Comparison of ENCODE assay signal across 25 cellular contexts in the genomic region with DNA sequence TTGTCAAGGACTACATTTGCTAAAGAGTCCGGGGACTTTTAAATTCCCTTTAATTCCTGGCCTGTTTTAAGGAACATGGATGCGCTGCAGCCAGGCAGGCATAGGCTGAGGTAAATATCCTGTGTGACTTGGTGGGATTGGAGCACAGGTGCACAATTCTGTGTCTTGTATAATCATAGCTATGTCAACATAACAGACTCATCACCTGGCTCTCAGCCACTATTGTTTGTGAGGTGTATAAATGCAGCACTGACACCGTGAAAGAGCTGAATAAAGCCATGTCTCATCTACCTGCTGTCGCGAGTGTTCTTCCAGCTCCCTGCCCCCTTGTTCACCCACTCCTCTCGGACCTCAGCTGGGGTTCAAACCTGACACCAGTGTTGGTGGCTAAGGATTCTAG.
DNase-seq lines count a peak whose midpoint lies in the region; ATAC-seq and TF ChIP-seq lines count a peak whose summit lies in the region.
"Had no signal": no experiment of that assay in that cellular context is flagged by ENCODE, and none has a peak within 500 bp of the region (broad histone marks: within the 10 kb centered on the region; RNA-seq: fewer than 3 reads in every experiment).

No MANE protein-coding gene starts in this region.

- H3K27me3 ChIP-seq in RWPE2 (ENCODE audit: insufficient read depth, poor library complexity, severe bottlenecking) (no peaks in the 10 kb centered on the region), SK-N-SH (ENCODE audit: insufficient read depth) (no peaks in the 10 kb centered on the region)
- H3K27me3 ChIP-seq: hepatocyte, sigmoid colon, thyroid gland had no signal

- H3K4me1 ChIP-seq in RWPE2 (ENCODE audit: insufficient read depth, poor library complexity, severe bottlenecking) = no peaks in the 10 kb centered on the region
- peaks cover 0 to 2% of the 10 kb centered on the region in 2 experiments; a peak in 1 of 4 replicates for H3K4me1 ChIP-seq in SK-N-SH (ENCODE audit: control insufficient read depth in 1 of 2, insufficient read depth in 2 of 2, low read depth in 1 of 2, low read length in 1 of 2)
- H3K4me1 ChIP-seq: HAP-1, sigmoid colon, thyroid gland had no signal

- TF ChIP-seq EP300 in SK-N-SH (IDR thresholded peaks at IDR 0.05; ENCODE audit: borderline replicate concordance in 1 of 2, low read depth in 1 of 2, low read length in 1 of 2) = no peak

- ATAC-seq in RWPE2 (ENCODE audit: low read depth) = peak; percentile 79
- ATAC-seq in GM18520 (IDR thresholded peaks at IDR 0.05; ENCODE audit: unreplicated experiment) = no peak
- ATAC-seq: HepG2, natural killer cell had no signal

- no peak for TF ChIP-seq CTCF in RWPE2 (IDR thresholded peaks at IDR 0.05; ENCODE audit: poor library complexity, severe bottlenecking)
- TF ChIP-seq CTCF in SK-N-SH (IDR thresholded peaks at IDR 0.05) = no peak

- no peaks in the 10 kb centered on the region for H3F3A ChIP-seq in SK-N-SH (replicated peaks; ENCODE audit: insufficient read depth)

- no peaks in the 10 kb centered on the region for H3K9me3 ChIP-seq in RWPE2 (ENCODE audit: severe bottlenecking)
- no peaks in the 10 kb centered on the region for H3K9me3 ChIP-seq in SK-N-SH
- H3K9me3 ChIP-seq: HAP-1, sigmoid colon, thyroid gland had no signal

- DNase-seq in COLO668 (lab: John Stamatoyannopoulos, UW; ENCODE audit: unreplicated experiment) (peak; percentile 67), HT1080 (ENCODE audit: low read depth) (peak; percentile 41), NCI-H345 (lab: John Stamatoyannopoulos, UW) (peak; percentile 87), RWPE2 (ENCODE audit: low spot score) (no peak), SK-N-SH (no peak), cerebellum (ENCODE audit: low spot score) (no peak), HUDEP-2 (lab: John Stamatoyannopoulos, UW; ENCODE audit: unreplicated experiment in 76 of 76) (no peak)
- DNase-seq: activated B cell treated with CpG ODN at 0.5 μM for 24 hours; activated CD4-positive, alpha-beta T cell treated with anti-CD3 and anti-CD28 coated beads, Interleukin-2, amount 50 U/mL, for 1 hour; activated effector memory CD4-positive, alpha-beta T cell treated with anti-CD3 and anti-CD28 coated beads, Interleukin-2, amount 50 U/mL, for 16 hours; activated T-cell treated with anti-CD3 and anti-CD28 coated beads, Interleukin-2, amount 50 U/mL, for 24 hours; AML-193; CD4-positive, CD25-positive, alpha-beta regulatory T cell; natural killer cell; NCI-H2081 treated with DMSO at 0.1 percent for 48 hours; NCI-H524 treated with DMSO at 0.1 percent for 48 hours; sigmoid colon; stimulated activated CD4-positive, alpha-beta T cell treated with anti-CD3 and anti-CD28 coated beads, Interleukin-12 subunit alpha, Interleukin-12 subunit beta, amount 100 ng/mL, for 4 hours; stimulated activated CD4-positive, alpha-beta T cell treated with anti-CD3 and anti-CD28 coated beads, Interleukin-4, amount 100 ng/mL, for 1 hour; thyroid gland had no signal

- POLR2A ChIA-PET in SK-N-SH (lab: Yijun Ruan, JAX) = no interaction called here

- TF ChIP-seq RAD21 in SK-N-SH (IDR thresholded peaks at IDR 0.05; ENCODE audit: low read length) = no peak

- H3K9me2 ChIP-seq in SK-N-SH = no peaks in the 10 kb centered on the region

- H3K36me3 ChIP-seq in RWPE2 (ENCODE audit: low read depth) = no peaks in the 10 kb centered on the region
- H3K36me3 ChIP-seq in SK-N-SH (replicated peaks in 1 of 2; ENCODE audit: control insufficient read depth in 1 of 2, insufficient read depth in 2 of 2, low read length in 1 of 2) = no peaks in the 10 kb centered on the region
- H3K36me3 ChIP-seq: HAP-1, sigmoid colon, thyroid gland had no signal

- H3K9ac ChIP-seq in SK-N-SH = no peak overlapping the region

- H3K4me2 ChIP-seq in SK-N-SH = no peak overlapping the region
- H3K4me2 ChIP-seq: hepatocyte had no signal

- H4K20me1 ChIP-seq in SK-N-SH (ENCODE audit: insufficient read depth) = no peaks in the 10 kb centered on the region

- H3K79me2 ChIP-seq in SK-N-SH (ENCODE audit: insufficient read depth) = no peaks in the 10 kb centered on the region
- H3K79me2 ChIP-seq: hepatocyte had no signal

- H2AFZ ChIP-seq in SK-N-SH (ENCODE audit: low read depth) = no peak overlapping the region
- H2AFZ ChIP-seq: hepatocyte had no signal

- no peak overlapping the region for H3K4me3 ChIP-seq in RWPE2 (ENCODE audit: severe bottlenecking)
- H3K4me3 ChIP-seq in SK-N-SH (ENCODE audit: low read depth in 2 of 2, low read length in 1 of 2) = no peak overlapping the region
- H3K4me3 ChIP-seq: HAP-1, hepatocyte, lung, sigmoid colon, thyroid gland had no signal

- H3K27ac ChIP-seq in RWPE2 (ENCODE audit: poor library complexity, severe bottlenecking) (no peak overlapping the region), SK-N-SH (ENCODE audit: low read depth in 2 of 2, low read length in 1 of 2) (no peak overlapping the region)
- H3K27ac ChIP-seq: hepatocyte, sigmoid colon, thyroid gland had no signal

- WGBS in SK-N-SH (ENCODE audit: low lambda C conversion rate) = 87% methylated on average over 6 of the region's 6 CpGs

- CTCF ChIA-PET in SK-N-SH (lab: Yijun Ruan, JAX) = interaction anchor here (1.0 to 5.0 kb wide), 5 partner anchors 10 to 675 kb away, joined by 3 to 20 read pairs (median 3); no protein-coding TSS in a partner anchor

TF ChIP-seq in SK-N-SH, 30 proteins besides CTCF, POLR2A, EP300 and RAD21:
- TF ChIP-seq, protein P1, sequence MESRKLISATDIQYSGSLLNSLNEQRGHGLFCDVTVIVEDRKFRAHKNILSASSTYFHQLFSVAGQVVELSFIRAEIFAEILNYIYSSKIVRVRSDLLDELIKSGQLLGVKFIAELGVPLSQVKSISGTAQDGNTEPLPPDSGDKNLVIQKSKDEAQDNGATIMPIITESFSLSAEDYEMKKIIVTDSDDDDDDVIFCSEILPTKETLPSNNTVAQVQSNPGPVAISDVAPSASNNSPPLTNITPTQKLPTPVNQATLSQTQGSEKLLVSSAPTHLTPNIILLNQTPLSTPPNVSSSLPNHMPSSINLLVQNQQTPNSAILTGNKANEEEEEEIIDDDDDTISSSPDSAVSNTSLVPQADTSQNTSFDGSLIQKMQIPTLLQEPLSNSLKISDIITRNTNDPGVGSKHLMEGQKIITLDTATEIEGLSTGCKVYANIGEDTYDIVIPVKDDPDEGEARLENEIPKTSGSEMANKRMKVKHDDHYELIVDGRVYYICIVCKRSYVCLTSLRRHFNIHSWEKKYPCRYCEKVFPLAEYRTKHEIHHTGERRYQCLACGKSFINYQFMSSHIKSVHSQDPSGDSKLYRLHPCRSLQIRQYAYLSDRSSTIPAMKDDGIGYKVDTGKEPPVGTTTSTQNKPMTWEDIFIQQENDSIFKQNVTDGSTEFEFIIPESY (IDR thresholded peaks at IDR 0.05; ENCODE audit: borderline replicate concordance, low read depth) = no peak
- TF ChIP-seq, protein P2, sequence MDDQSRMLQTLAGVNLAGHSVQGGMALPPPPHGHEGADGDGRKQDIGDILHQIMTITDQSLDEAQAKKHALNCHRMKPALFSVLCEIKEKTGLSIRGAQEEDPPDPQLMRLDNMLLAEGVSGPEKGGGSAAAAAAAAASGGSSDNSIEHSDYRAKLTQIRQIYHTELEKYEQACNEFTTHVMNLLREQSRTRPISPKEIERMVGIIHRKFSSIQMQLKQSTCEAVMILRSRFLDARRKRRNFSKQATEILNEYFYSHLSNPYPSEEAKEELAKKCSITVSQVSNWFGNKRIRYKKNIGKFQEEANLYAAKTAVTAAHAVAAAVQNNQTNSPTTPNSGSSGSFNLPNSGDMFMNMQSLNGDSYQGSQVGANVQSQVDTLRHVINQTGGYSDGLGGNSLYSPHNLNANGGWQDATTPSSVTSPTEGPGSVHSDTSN (IDR thresholded peaks at IDR 0.05) = no peak
- TF ChIP-seq CHD2 (IDR thresholded peaks at IDR 0.05; ENCODE audit: low read length, partially characterized antibody) (no peak), NRF1 (IDR thresholded peaks at IDR 0.05; ENCODE audit: low read depth, low read length) (no peak), JUND (IDR thresholded peaks at IDR 0.05) (no peak), TEAD4 (IDR thresholded peaks at IDR 0.05; ENCODE audit: borderline replicate concordance, insufficient read depth) (no peak), MEF2A (IDR thresholded peaks at IDR 0.05; ENCODE audit: borderline replicate concordance, low read depth) (no peak), YY1 (IDR thresholded peaks at IDR 0.05; ENCODE audit: low read depth) (no peak), GABPA (IDR thresholded peaks at IDR 0.05; ENCODE audit: low read depth) (no peak), SMC3 (IDR thresholded peaks at IDR 0.05; ENCODE audit: low read depth, low read length) (no peak), FOSL2 (IDR thresholded peaks at IDR 0.05; ENCODE audit: borderline replicate concordance, low read depth) (no peak), TAF1 (IDR thresholded peaks at IDR 0.05; ENCODE audit: borderline replicate concordance, low read depth, low read length) (no peak), FOXJ3 (CRISPR knock-in tag; IDR thresholded peaks at IDR 0.05) (no peak), MXI1 (IDR thresholded peaks at IDR 0.05; ENCODE audit: low read depth, low read length) (no peak)
- TF ChIP-seq, protein P3, sequence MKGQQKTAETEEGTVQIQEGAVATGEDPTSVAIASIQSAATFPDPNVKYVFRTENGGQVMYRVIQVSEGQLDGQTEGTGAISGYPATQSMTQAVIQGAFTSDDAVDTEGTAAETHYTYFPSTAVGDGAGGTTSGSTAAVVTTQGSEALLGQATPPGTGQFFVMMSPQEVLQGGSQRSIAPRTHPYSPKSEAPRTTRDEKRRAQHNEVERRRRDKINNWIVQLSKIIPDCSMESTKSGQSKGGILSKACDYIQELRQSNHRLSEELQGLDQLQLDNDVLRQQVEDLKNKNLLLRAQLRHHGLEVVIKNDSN (IDR thresholded peaks at IDR 0.05; ENCODE audit: borderline replicate concordance, low read depth) = no peak
- TF ChIP-seq, protein P4, sequence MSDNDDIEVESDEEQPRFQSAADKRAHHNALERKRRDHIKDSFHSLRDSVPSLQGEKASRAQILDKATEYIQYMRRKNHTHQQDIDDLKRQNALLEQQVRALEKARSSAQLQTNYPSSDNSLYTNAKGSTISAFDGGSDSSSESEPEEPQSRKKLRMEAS (IDR thresholded peaks at IDR 0.05; ENCODE audit: low read depth) = no peak

Comparison
In these comparisons a context has a peak if more than half of its experiments do, and no peak if none do; other contexts are left out.
1. DNase-seq: peak in COLO668 (single experiment), HT1080 (single experiment) and NCI-H345 (single experiment); none in RWPE2 (single experiment), SK-N-SH (single experiment), cerebellum (single experiment) and HUDEP-2 (0 of 76).